In the genomic region with DNA sequence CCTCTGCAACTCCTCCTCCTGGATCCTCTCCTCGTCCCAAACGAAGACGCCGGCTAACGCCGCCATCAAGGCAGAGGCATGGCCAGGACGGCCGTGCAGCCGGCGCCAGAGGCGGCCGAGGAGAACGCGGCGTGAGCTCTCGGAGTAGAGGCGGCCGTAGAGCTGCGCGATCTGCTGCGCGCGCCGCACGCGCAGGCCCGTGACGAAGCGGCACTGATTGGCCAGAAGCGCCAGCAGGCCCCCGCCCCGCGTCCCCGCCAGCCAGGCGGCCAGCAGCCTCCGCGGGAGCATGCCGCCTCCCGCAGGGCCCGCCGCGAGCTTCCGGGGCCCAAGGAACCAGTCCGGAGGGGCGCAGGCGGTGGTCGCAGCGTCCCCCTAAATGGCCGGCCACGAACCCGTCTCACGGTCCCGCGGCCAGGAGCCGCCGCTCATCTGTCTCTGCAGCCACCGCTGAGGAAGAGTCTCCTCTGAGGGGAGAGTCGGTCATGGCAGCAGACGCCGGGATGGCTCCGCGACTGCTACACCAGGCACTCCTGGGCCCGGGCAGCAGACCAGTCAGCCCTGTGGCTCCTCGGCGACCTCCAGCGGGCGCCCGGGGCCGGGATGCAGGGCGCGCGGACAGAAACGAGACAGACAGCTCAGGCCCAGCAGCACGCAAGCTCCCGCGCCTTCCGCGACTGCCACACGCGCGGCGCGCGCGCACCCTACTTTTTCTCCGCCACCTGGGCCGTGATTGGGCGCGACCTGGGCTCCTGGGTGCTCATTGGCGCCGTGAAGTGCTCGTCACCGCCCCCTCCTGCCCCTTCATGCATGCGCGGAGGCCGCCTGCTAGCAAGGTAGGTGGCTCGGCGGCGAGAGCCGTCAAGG, we compare ENCODE assay signal across 1 cellular context.
TF ChIP-seq lines count a peak whose summit lies in the region.

A gene with protein sequence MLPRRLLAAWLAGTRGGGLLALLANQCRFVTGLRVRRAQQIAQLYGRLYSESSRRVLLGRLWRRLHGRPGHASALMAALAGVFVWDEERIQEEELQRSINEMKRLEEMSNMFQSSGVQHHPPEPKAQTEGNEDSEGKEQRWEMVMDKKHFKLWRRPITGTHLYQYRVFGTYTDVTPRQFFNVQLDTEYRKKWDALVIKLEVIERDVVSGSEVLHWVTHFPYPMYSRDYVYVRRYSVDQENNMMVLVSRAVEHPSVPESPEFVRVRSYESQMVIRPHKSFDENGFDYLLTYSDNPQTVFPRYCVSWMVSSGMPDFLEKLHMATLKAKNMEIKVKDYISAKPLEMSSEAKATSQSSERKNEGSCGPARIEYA (minus strand): TSS at position 684 of the 867 bp plus-strand sequence. CDS start 393 bp downstream, at position 291.

TF ChIP-seq in HepG2, 621 proteins besides CTCF, POLR2A, EP300 and RAD21 (continued from another document and continues in another):
- TF ChIP-seq, protein P1, sequence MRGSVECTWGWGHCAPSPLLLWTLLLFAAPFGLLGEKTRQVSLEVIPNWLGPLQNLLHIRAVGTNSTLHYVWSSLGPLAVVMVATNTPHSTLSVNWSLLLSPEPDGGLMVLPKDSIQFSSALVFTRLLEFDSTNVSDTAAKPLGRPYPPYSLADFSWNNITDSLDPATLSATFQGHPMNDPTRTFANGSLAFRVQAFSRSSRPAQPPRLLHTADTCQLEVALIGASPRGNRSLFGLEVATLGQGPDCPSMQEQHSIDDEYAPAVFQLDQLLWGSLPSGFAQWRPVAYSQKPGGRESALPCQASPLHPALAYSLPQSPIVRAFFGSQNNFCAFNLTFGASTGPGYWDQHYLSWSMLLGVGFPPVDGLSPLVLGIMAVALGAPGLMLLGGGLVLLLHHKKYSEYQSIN (CRISPR knock-in tag; IDR thresholded peaks at IDR 0.05; ENCODE audit: borderline replicate concordance) = no peak
- TF ChIP-seq ZNF530 (CRISPR knock-in tag; IDR thresholded peaks at IDR 0.05; ENCODE audit: low read depth) (no peak), ZNF556 (CRISPR knock-in tag; IDR thresholded peaks at IDR 0.05; ENCODE audit: borderline replicate concordance) (peak; percentile 95), MBNL3 (CRISPR knock-in tag; conservative IDR thresholded peaks at IDR 0.05) (no peak), ZNF672 (CRISPR knock-in tag; IDR thresholded peaks at IDR 0.05) (no peak), ZSCAN25 (CRISPR knock-in tag; IDR thresholded peaks at IDR 0.05) (peak; percentile 84), ZNF780A (CRISPR knock-in tag; IDR thresholded peaks at IDR 0.05) (peak; percentile 90), GLI4 (CRISPR knock-in tag; IDR thresholded peaks at IDR 0.05; ENCODE audit: borderline replicate concordance) (peak; percentile 99), KLF13 (CRISPR knock-in tag; IDR thresholded peaks at IDR 0.05) (peak; percentile 94; the same call in 1 of the 2 replicates), SPEN (CRISPR knock-in tag; IDR thresholded peaks at IDR 0.05; ENCODE audit: low read depth) (peak; percentile 89), SNAI1 (CRISPR knock-in tag; IDR thresholded peaks at IDR 0.05; ENCODE audit: borderline replicate concordance) (peak; percentile 75), ZNF329 (CRISPR knock-in tag; IDR thresholded peaks at IDR 0.05; ENCODE audit: low read depth) (no peak), IKZF1 (IDR thresholded peaks at IDR 0.05) (no peak), ZNF235 (CRISPR knock-in tag; IDR thresholded peaks at IDR 0.05; ENCODE audit: borderline replicate concordance) (peak; percentile 95), ZFAT (CRISPR knock-in tag; conservative IDR thresholded peaks at IDR 0.05) (no peak), NCOR1 (IDR thresholded peaks at IDR 0.05; ENCODE audit: borderline replicate concordance, low read length) (no peak), ZNF83 (CRISPR knock-in tag; IDR thresholded peaks at IDR 0.05; ENCODE audit: borderline replicate concordance) (no peak; the same call in 1 of the 2 replicates), KDM4B (CRISPR knock-in tag; IDR thresholded peaks at IDR 0.05) (no peak), TOE1 (CRISPR knock-in tag; IDR thresholded peaks at IDR 0.05) (no peak; the same call in 1 of the 2 replicates), SAP130 (CRISPR knock-in tag; IDR thresholded peaks at IDR 0.05; ENCODE audit: low read depth) (peak; percentile 83), ZC3H4 (CRISPR knock-in tag; IDR thresholded peaks at IDR 0.05; ENCODE audit: borderline replicate concordance) (no peak; the same call in 1 of the 2 replicates), RELA (CRISPR knock-in tag; IDR thresholded peaks at IDR 0.05) (no peak; the same call in 1 of the 2 replicates), PRPF4 (IDR thresholded peaks at IDR 0.05; ENCODE audit: low read depth, low read length, poor library complexity, severe bottlenecking) (no peak), ZMAT3 (CRISPR knock-in tag; conservative IDR thresholded peaks at IDR 0.05) (peak; percentile 98), NRL (CRISPR knock-in tag; IDR thresholded peaks at IDR 0.05; ENCODE audit: borderline replicate concordance) (peak; percentile 64), NPAS2 (CRISPR knock-in tag; IDR thresholded peaks at IDR 0.05; ENCODE audit: borderline replicate concordance) (no peak), JUND (CRISPR knock-in tag; IDR thresholded peaks at IDR 0.05) (peak; percentile 43), FOXA1 (IDR thresholded peaks at IDR 0.05) (no peak), FOXA1 (CRISPR knock-in tag; IDR thresholded peaks at IDR 0.05) (no peak; the same call in 1 of the 2 replicates)
- TF ChIP-seq, protein P2, sequence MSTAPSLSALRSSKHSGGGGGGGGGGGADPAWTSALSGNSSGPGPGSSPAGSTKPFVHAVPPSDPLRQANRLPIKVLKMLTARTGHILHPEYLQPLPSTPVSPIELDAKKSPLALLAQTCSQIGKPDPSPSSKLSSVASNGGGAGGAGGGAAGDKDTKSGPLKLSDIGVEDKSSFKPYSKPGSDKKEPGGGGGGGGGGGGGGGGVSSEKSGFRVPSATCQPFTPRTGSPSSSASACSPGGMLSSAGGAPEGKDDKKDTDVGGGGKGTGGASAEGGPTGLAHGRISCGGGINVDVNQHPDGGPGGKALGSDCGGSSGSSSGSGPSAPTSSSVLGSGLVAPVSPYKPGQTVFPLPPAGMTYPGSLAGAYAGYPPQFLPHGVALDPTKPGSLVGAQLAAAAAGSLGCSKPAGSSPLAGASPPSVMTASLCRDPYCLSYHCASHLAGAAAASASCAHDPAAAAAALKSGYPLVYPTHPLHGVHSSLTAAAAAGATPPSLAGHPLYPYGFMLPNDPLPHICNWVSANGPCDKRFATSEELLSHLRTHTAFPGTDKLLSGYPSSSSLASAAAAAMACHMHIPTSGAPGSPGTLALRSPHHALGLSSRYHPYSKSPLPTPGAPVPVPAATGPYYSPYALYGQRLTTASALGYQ (CRISPR knock-in tag; IDR thresholded peaks at IDR 0.05) = no peak
- TF ChIP-seq, protein P3, sequence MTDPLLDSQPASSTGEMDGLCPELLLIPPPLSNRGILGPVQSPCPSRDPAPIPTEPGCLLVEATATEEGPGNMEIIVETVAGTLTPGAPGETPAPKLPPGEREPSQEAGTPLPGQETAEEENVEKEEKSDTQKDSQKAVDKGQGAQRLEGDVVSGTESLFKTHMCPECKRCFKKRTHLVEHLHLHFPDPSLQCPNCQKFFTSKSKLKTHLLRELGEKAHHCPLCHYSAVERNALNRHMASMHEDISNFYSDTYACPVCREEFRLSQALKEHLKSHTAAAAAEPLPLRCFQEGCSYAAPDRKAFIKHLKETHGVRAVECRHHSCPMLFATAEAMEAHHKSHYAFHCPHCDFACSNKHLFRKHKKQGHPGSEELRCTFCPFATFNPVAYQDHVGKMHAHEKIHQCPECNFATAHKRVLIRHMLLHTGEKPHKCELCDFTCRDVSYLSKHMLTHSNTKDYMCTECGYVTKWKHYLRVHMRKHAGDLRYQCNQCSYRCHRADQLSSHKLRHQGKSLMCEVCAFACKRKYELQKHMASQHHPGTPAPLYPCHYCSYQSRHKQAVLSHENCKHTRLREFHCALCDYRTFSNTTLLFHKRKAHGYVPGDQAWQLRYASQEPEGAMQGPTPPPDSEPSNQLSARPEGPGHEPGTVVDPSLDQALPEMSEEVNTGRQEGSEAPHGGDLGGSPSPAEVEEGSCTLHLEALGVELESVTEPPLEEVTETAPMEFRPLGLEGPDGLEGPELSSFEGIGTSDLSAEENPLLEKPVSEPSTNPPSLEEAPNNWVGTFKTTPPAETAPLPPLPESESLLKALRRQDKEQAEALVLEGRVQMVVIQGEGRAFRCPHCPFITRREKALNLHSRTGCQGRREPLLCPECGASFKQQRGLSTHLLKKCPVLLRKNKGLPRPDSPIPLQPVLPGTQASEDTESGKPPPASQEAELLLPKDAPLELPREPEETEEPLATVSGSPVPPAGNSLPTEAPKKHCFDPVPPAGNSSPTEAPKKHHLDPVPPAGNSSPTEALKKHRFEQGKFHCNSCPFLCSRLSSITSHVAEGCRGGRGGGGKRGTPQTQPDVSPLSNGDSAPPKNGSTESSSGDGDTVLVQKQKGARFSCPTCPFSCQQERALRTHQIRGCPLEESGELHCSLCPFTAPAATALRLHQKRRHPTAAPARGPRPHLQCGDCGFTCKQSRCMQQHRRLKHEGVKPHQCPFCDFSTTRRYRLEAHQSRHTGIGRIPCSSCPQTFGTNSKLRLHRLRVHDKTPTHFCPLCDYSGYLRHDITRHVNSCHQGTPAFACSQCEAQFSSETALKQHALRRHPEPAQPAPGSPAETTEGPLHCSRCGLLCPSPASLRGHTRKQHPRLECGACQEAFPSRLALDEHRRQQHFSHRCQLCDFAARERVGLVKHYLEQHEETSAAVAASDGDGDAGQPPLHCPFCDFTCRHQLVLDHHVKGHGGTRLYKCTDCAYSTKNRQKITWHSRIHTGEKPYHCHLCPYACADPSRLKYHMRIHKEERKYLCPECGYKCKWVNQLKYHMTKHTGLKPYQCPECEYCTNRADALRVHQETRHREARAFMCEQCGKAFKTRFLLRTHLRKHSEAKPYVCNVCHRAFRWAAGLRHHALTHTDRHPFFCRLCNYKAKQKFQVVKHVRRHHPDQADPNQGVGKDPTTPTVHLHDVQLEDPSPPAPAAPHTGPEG (CRISPR knock-in tag; IDR thresholded peaks at IDR 0.05) = no peak; the same call in none of the 2 replicates
- TF ChIP-seq, protein P4, sequence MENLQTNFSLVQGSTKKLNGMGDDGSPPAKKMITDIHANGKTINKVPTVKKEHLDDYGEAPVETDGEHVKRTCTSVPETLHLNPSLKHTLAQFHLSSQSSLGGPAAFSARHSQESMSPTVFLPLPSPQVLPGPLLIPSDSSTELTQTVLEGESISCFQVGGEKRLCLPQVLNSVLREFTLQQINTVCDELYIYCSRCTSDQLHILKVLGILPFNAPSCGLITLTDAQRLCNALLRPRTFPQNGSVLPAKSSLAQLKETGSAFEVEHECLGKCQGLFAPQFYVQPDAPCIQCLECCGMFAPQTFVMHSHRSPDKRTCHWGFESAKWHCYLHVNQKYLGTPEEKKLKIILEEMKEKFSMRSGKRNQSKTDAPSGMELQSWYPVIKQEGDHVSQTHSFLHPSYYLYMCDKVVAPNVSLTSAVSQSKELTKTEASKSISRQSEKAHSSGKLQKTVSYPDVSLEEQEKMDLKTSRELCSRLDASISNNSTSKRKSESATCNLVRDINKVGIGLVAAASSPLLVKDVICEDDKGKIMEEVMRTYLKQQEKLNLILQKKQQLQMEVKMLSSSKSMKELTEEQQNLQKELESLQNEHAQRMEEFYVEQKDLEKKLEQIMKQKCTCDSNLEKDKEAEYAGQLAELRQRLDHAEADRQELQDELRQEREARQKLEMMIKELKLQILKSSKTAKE (CRISPR knock-in tag; IDR thresholded peaks at IDR 0.05; ENCODE audit: borderline replicate concordance) = peak; percentile 77; the same call in 1 of the 2 replicates
- TF ChIP-seq, protein P5, sequence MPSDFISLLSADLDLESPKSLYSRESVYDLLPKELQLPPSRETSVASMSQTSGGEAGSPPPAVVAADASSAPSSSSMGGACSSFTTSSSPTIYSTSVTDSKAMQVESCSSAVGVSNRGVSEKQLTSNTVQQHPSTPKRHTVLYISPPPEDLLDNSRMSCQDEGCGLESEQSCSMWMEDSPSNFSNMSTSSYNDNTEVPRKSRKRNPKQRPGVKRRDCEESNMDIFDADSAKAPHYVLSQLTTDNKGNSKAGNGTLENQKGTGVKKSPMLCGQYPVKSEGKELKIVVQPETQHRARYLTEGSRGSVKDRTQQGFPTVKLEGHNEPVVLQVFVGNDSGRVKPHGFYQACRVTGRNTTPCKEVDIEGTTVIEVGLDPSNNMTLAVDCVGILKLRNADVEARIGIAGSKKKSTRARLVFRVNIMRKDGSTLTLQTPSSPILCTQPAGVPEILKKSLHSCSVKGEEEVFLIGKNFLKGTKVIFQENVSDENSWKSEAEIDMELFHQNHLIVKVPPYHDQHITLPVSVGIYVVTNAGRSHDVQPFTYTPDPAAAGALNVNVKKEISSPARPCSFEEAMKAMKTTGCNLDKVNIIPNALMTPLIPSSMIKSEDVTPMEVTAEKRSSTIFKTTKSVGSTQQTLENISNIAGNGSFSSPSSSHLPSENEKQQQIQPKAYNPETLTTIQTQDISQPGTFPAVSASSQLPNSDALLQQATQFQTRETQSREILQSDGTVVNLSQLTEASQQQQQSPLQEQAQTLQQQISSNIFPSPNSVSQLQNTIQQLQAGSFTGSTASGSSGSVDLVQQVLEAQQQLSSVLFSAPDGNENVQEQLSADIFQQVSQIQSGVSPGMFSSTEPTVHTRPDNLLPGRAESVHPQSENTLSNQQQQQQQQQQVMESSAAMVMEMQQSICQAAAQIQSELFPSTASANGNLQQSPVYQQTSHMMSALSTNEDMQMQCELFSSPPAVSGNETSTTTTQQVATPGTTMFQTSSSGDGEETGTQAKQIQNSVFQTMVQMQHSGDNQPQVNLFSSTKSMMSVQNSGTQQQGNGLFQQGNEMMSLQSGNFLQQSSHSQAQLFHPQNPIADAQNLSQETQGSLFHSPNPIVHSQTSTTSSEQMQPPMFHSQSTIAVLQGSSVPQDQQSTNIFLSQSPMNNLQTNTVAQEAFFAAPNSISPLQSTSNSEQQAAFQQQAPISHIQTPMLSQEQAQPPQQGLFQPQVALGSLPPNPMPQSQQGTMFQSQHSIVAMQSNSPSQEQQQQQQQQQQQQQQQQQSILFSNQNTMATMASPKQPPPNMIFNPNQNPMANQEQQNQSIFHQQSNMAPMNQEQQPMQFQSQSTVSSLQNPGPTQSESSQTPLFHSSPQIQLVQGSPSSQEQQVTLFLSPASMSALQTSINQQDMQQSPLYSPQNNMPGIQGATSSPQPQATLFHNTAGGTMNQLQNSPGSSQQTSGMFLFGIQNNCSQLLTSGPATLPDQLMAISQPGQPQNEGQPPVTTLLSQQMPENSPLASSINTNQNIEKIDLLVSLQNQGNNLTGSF (CRISPR knock-in tag; IDR thresholded peaks at IDR 0.05) = no peak
